Comparison of ENCODE assay signal across 22 cellular contexts in the genomic region with DNA sequence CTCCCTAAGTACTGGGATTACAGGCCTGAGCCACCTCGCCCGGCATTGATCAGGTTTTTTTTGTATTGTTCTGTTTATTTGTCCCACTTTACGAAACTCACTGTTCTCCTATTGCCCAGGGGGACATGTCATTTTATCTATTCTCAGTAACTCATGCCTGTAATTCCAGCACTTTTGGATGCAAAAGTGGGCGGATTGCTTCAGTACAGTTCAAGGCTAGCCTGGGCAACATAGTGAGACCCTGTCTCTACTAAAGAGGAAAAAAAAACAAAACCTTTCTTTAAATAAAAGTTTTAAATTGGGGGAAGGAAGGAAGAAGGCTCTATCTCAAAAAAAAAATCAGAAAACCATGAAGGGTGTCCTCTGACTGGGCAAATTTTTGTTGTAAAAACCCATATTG. TPM values are rescaled to one million over a fixed set of nuclear protein-coding genes. Genes with fewer than 3 reads are reported as not detected.
"Had no signal": no experiment of that assay in that cellular context is flagged by ENCODE, and none has a peak within 500 bp of the region (broad histone marks: within the 10 kb centered on the region; RNA-seq: fewer than 3 reads in every experiment).

No MANE protein-coding gene starts in this region.

- H3K27ac Mint-ChIP-seq: activated CD4-positive, alpha-beta memory T cell treated with anti-CD3 and anti-CD28 coated beads for 36 hours; activated naive CD8-positive, alpha-beta T cell treated with anti-CD3 and anti-CD28 coated beads, Interleukin-2, amount 10 ng/mL, durations not matched to agents 7 days and 5 days; activated T-helper 17 cell treated with anti-CD3 and anti-CD28 coated beads, Interleukin-2, amount 50 U/mL, for 72 hours; effector memory CD8-positive, alpha-beta T cell; stimulated activated naive CD8-positive, alpha-beta T cell treated with anti-CD3 and anti-CD28 coated beads, Interleukin-15, Interleukin-2, amounts not matched to agents 100 ng/mL and 50 ng/mL, for 24 hours; T-helper 17 cell had no signal

- H3K27me3 ChIP-seq: cardiac muscle cell, esophagus squamous epithelium, heart right ventricle, right atrium auricular region, tibial nerve, uterus had no signal

- ATAC-seq: activated T-helper 17 cell treated with anti-CD3 and anti-CD28 coated beads, Interleukin-2, amount 50 U/mL, for 72 hours; effector memory CD8-positive, alpha-beta T cell; heart right ventricle; T-helper 17 cell had no signal

- H3K36me3 Mint-ChIP-seq: activated CD4-positive, alpha-beta memory T cell treated with anti-CD3 and anti-CD28 coated beads for 36 hours had no signal

- H3K4me3 Mint-ChIP-seq: activated CD4-positive, alpha-beta memory T cell treated with anti-CD3 and anti-CD28 coated beads for 36 hours; activated naive CD8-positive, alpha-beta T cell treated with anti-CD3 and anti-CD28 coated beads, Interleukin-2, amount 10 ng/mL, durations not matched to agents 7 days and 5 days; activated T-helper 17 cell treated with anti-CD3 and anti-CD28 coated beads, Interleukin-2, amount 50 U/mL, for 72 hours; effector memory CD8-positive, alpha-beta T cell; stimulated activated naive CD8-positive, alpha-beta T cell treated with anti-CD3 and anti-CD28 coated beads, Interleukin-15, Interleukin-2, amounts not matched to agents 100 ng/mL and 50 ng/mL, for 24 hours; T-helper 17 cell had no signal

- H3K27me3 Mint-ChIP-seq: activated CD4-positive, alpha-beta memory T cell treated with anti-CD3 and anti-CD28 coated beads for 36 hours; activated naive CD8-positive, alpha-beta T cell treated with anti-CD3 and anti-CD28 coated beads, Interleukin-2, amount 10 ng/mL, durations not matched to agents 7 days and 5 days; stimulated activated naive CD8-positive, alpha-beta T cell treated with anti-CD3 and anti-CD28 coated beads, Interleukin-15, Interleukin-2, amounts not matched to agents 100 ng/mL and 50 ng/mL, for 24 hours; T-helper 17 cell had no signal

- H3K4me3 ChIP-seq: cardiac muscle cell, esophagus squamous epithelium, heart right ventricle, left ventricle myocardium inferior, prostate gland, right atrium auricular region, tibial nerve, uterus had no signal

- DNase-seq: activated CD4-positive, alpha-beta memory T cell treated with anti-CD3 and anti-CD28 coated beads for 36 hours; activated CD4-positive, alpha-beta T cell treated with anti-CD3 and anti-CD28 coated beads for 4 hours; activated naive CD4-positive, alpha-beta T cell; activated naive CD8-positive, alpha-beta T cell treated with anti-CD3 and anti-CD28 coated beads, Interleukin-2, amount 10 ng/mL, durations not matched to agents 7 days and 5 days; activated T-cell treated with anti-CD3 and anti-CD28 coated beads for 4 hours; amygdala; effector memory CD8-positive, alpha-beta T cell; esophagus squamous epithelium; heart right ventricle; left ventricle myocardium inferior; mammary epithelial cell; midbrain; stimulated activated CD4-positive, alpha-beta T cell treated with anti-CD3 and anti-CD28 coated beads, Interleukin-2, amount 100 ng/mL, for 24 hours; T-helper 17 cell; uterus had no signal

- H3K9me3 Mint-ChIP-seq: activated CD4-positive, alpha-beta memory T cell treated with anti-CD3 and anti-CD28 coated beads for 36 hours; activated naive CD8-positive, alpha-beta T cell treated with anti-CD3 and anti-CD28 coated beads, Interleukin-2, amount 10 ng/mL, durations not matched to agents 7 days and 5 days; activated T-helper 17 cell treated with anti-CD3 and anti-CD28 coated beads, Interleukin-2, amount 50 U/mL, for 72 hours; effector memory CD8-positive, alpha-beta T cell; stimulated activated naive CD8-positive, alpha-beta T cell treated with anti-CD3 and anti-CD28 coated beads, Interleukin-15, Interleukin-2, amounts not matched to agents 100 ng/mL and 50 ng/mL, for 24 hours had no signal

- H3K36me3 ChIP-seq: cardiac muscle cell, esophagus squamous epithelium, prostate gland, tibial nerve, uterus had no signal

- H3K9me3 ChIP-seq: esophagus squamous epithelium, heart right ventricle, left ventricle myocardium inferior, prostate gland, right atrium auricular region, tibial nerve, uterus had no signal

RNA-seq across cellular contexts. Expression of a gene that starts 16.7 kb away (rescaled TPM):
- total RNA-seq: osteocyte had no signal

RNA-seq across cellular contexts. Expression of a gene that starts 36.0 kb away (rescaled TPM):
- total RNA-seq: activated CD4-positive, alpha-beta memory T cell treated with anti-CD3 and anti-CD28 coated beads for 36 hours; mammary epithelial cell had no signal
